8 cellular contexts compared by ENCODE assay signal in the genomic region with DNA sequence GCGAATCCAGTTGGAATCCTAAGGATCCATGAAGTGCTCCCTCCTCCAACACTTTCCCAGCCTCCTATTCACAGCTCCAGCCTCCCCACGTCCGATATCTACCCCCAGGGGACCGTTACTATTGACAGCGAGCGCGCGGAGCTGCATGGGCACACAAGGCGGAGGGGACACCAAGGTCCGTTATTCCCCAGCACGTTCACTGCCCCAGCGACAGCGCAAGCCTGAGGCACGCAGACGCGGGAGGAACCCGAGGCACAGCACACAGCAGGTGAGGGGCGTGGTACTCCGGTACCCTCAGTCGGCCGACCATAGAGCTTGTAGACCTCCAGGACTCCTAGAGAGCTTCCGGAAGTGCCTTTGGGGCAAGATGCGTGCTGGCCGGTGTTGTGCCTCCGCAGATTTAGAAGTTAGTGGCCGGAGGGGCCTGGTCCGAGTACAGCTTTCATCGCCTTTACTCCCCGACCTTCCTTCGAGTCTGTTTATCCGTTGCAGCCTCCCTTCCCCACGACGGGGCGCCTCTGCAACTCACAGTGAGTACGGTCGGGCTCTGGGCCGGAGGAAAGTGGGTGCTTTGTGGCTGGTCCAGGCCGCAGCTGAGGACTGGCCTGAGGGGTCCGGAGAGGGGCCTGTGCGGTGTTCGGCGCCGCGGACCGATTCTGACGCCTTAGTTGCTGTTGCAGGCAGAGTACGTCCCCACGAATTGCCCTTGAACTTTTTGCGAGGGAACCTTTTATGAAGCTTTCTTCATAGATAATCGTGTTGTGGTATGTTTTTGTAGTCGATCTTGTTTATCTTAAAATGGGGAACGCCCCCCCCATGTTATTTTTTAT. TPM values are rescaled to one million over a fixed set of nuclear protein-coding genes. Genes with fewer than 3 reads are reported as not detected.
DNase-seq lines count a peak whose midpoint lies in the region; ATAC-seq lines count a peak whose summit lies in the region.

A gene (plus strand): TSS at position 384 of the 830 bp plus-strand sequence. CDS start 6,525 bp downstream, outside the sequence.

- H3K4me3 ChIP-seq in Jurkat, Clone E6-1 (ENCODE audit: low read length) = peak within 1 kb of the TSS; percentile 69
- peak within 1 kb of the TSS; percentile 76 for H3K4me3 ChIP-seq in mononuclear cell (ENCODE audit: low read length)

- peaks cover 26% of the 10 kb centered on the region for H3K4me1 ChIP-seq in mononuclear cell (ENCODE audit: insufficient read depth, low read length)

- H3K27ac ChIP-seq in epithelial cell of prostate = peak within 1 kb of the TSS; percentile 37

- no peaks in the 10 kb centered on the region for H3K27me3 ChIP-seq in mononuclear cell (ENCODE audit: insufficient read depth, low read length)

- H3K9me3 ChIP-seq in mononuclear cell (ENCODE audit: low read depth, low read length) = no peaks in the 10 kb centered on the region

- peak; percentile 60 for ATAC-seq in GM21619 (IDR thresholded peaks at IDR 0.05; ENCODE audit: unreplicated experiment)

- DNase-seq in DMS153 (lab: John Stamatoyannopoulos, UW) (peak; percentile 83), OCI-M2 (lab: John Stamatoyannopoulos, UW; ENCODE audit: unreplicated experiment) (peak; percentile 83), activated T-cell treated with anti-CD3 and anti-CD28 coated beads for 4 hours (peak; percentile 58), epithelial cell of prostate (ENCODE audit: low read depth, low spot score) (no peak)
- DNase-seq in Jurkat, Clone E6-1 (ENCODE audit: low read depth, low spot score) = peak; percentile 75
- DNase-seq in stimulated activated CD8-positive, alpha-beta memory T cell treated with anti-CD3 and anti-CD28 coated beads, Interleukin-4, amount 100 ng/mL, for 48 hours = peak; percentile 82

RNA-seq across cellular contexts. Expression of the gene that starts here (rescaled TPM):
- 13.7 TPM for polyA plus RNA-seq in Jurkat, Clone E6-1 (2012; ENCODE audit: insufficient read depth, insufficient read length)
- 22.6 TPM for total RNA-seq in mononuclear cell
